ENCODE assay signal across 12 cellular contexts in the genomic region with DNA sequence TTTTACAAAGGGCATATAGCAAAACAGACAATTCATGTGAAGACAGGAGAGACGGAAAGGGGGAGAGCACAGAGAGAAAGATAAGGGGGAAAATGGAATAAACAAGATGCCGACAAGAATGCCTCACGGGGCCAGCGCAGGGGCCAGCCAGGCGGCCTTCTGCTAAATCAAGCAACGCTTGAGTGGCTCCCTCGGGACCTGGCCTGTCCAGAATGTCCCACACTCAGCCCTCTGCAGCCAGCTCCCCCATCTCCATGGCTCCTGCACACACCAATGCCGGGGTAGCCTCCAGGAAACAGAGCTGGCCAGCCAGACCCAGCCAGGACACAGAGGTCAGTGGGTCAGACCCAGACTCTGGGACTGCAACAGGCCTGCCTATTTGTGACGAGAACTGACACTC.
DNase-seq lines count a peak whose midpoint lies in the region; ATAC-seq and TF ChIP-seq lines count a peak whose summit lies in the region.
"Had no signal": no experiment of that assay in that cellular context is flagged by ENCODE, and none has a peak within 500 bp of the region (broad histone marks: within the 10 kb centered on the region; RNA-seq: fewer than 3 reads in every experiment).

No MANE protein-coding gene starts in this region.

- no peaks in the 10 kb centered on the region for H3K4me1 Mint-ChIP-seq in activated CD8-positive, alpha-beta T cell treated with anti-CD3 and anti-CD28 coated beads for 36 hours (ENCODE audit: low read depth)
- no peaks in the 10 kb centered on the region for H3K4me1 Mint-ChIP-seq in activated CD4-positive, alpha-beta T cell treated with anti-CD3 and anti-CD28 coated beads for 36 hours

- H3K9ac ChIP-seq in BLaER1 (no peak overlapping the region), endocrine pancreas (ENCODE audit: control insufficient read depth, insufficient read depth, low read length) (no peak overlapping the region)

- no peak overlapping the region for H3K27ac ChIP-seq in BLaER1
- peak overlapping the region; percentile 66 for H3K27ac ChIP-seq in psoas muscle

- H4K20me1 ChIP-seq in BLaER1: peaks cover 24% of the 10 kb centered on the region

- H3K4me3 ChIP-seq in BLaER1 (no peak overlapping the region), endocrine pancreas (ENCODE audit: control insufficient read depth, insufficient read depth, low read length) (peak overlapping the region; percentile 28), psoas muscle (peak overlapping the region; percentile 48)

- H3K9me3 ChIP-seq in BLaER1 (no peaks in the 10 kb centered on the region), endocrine pancreas (ENCODE audit: control insufficient read depth, low read length) (no peaks in the 10 kb centered on the region), psoas muscle (no peaks in the 10 kb centered on the region)

- no peaks in the 10 kb centered on the region for H3K9me3 Mint-ChIP-seq in activated CD8-positive, alpha-beta T cell treated with anti-CD3 and anti-CD28 coated beads for 36 hours
- H3K9me3 Mint-ChIP-seq in activated CD4-positive, alpha-beta T cell treated with anti-CD3 and anti-CD28 coated beads for 36 hours (ENCODE audit: low read depth): no peaks in the 10 kb centered on the region

- intact Hi-C loops in psoas muscle (cut with DNase I): no loop called here
- intact Hi-C loops in activated CD8-positive, alpha-beta T cell treated with anti-CD3 and anti-CD28 coated beads for 36 hours (cut with micrococcal nuclease): no loop called here
- intact Hi-C loops in activated CD4-positive, alpha-beta T cell treated with anti-CD3 and anti-CD28 coated beads for 36 hours (cut with DNase I, micrococcal nuclease): loop anchor here in 1 of 2 experiments (10.0 kb wide), 1 partner anchor 210 kb away; no protein-coding TSS in a partner anchor

- POLR2A ChIA-PET in activated CD8-positive, alpha-beta T cell treated with anti-CD3 and anti-CD28 coated beads for 36 hours (lab: Charles Lee): no interaction called here
- POLR2A ChIA-PET in activated CD4-positive, alpha-beta T cell treated with anti-CD3 and anti-CD28 coated beads for 36 hours (lab: Charles Lee): no interaction called here

- H3K4me1 ChIP-seq in BLaER1 (peaks cover 56% of the 10 kb centered on the region), endocrine pancreas (ENCODE audit: control insufficient read depth, insufficient read depth, low read length) (no peaks in the 10 kb centered on the region), psoas muscle (peaks cover 36% of the 10 kb centered on the region)

- CTCF ChIA-PET in activated CD8-positive, alpha-beta T cell treated with anti-CD3 and anti-CD28 coated beads for 36 hours (lab: Charles Lee): no interaction called here
- CTCF ChIA-PET in activated CD4-positive, alpha-beta T cell treated with anti-CD3 and anti-CD28 coated beads for 36 hours (lab: Charles Lee): no interaction called here

- no peak for TF ChIP-seq CTCF in psoas muscle (IDR thresholded peaks at IDR 0.05)
- TF ChIP-seq CTCF in activated CD8-positive, alpha-beta T cell treated with anti-CD3 and anti-CD28 coated beads for 36 hours (IDR thresholded peaks at IDR 0.05): no peak

- H3K27me3 ChIP-seq in BLaER1 (no peaks in the 10 kb centered on the region), endocrine pancreas (ENCODE audit: control insufficient read depth, insufficient read depth, low read length) (no peaks in the 10 kb centered on the region), psoas muscle (ENCODE audit: insufficient read depth in 3 of 3, low read length in 2 of 3) (no peaks in the 10 kb centered on the region)

- H3K36me3 Mint-ChIP-seq in activated CD8-positive, alpha-beta T cell treated with anti-CD3 and anti-CD28 coated beads for 36 hours (ENCODE audit: low read depth): no peaks in the 10 kb centered on the region
- no peaks in the 10 kb centered on the region for H3K36me3 Mint-ChIP-seq in activated CD4-positive, alpha-beta T cell treated with anti-CD3 and anti-CD28 coated beads for 36 hours (ENCODE audit: low read depth)
- H3K36me3 Mint-ChIP-seq: activated naive CD8-positive, alpha-beta T cell had no signal

- H3K4me2 ChIP-seq in BLaER1: peak overlapping the region; percentile 82

- no peak overlapping the region for H3K4me3 Mint-ChIP-seq in activated CD8-positive, alpha-beta T cell treated with anti-CD3 and anti-CD28 coated beads for 36 hours
- H3K4me3 Mint-ChIP-seq in activated CD4-positive, alpha-beta T cell treated with anti-CD3 and anti-CD28 coated beads for 36 hours: no peak overlapping the region
- H3K4me3 Mint-ChIP-seq: activated naive CD8-positive, alpha-beta T cell had no signal

- 9 to 10% (median 9%) methylated on average over 9 of the region's 9 CpGs for WGBS in psoas muscle, 3 donors

- ATAC-seq in psoas muscle (peak; percentile 57 to 85 (median 78)), HG03565 (IDR thresholded peaks at IDR 0.05; ENCODE audit: unreplicated experiment) (no peak)
- ATAC-seq in activated CD8-positive, alpha-beta T cell treated with anti-CD3 and anti-CD28 coated beads for 36 hours: no peak
- ATAC-seq in activated CD4-positive, alpha-beta T cell treated with anti-CD3 and anti-CD28 coated beads for 36 hours: no peak

- no peaks in the 10 kb centered on the region for H3K27me3 Mint-ChIP-seq in activated CD8-positive, alpha-beta T cell treated with anti-CD3 and anti-CD28 coated beads for 36 hours
- H3K27me3 Mint-ChIP-seq in activated CD4-positive, alpha-beta T cell treated with anti-CD3 and anti-CD28 coated beads for 36 hours: no peaks in the 10 kb centered on the region
- H3K27me3 Mint-ChIP-seq: activated naive CD8-positive, alpha-beta T cell had no signal

- peak; percentile 5 for DNase-seq in kidney tubule cell (ENCODE audit: low spot score)
- DNase-seq in psoas muscle: peak; percentile 81 to 91
- DNase-seq in activated CD8-positive, alpha-beta T cell treated with anti-CD3 and anti-CD28 coated beads for 36 hours: no peak
- no peak for DNase-seq in activated CD4-positive, alpha-beta T cell treated with anti-CD3 and anti-CD28 coated beads for 36 hours
- no peak for DNase-seq in NAMALWA (ENCODE audit: low spot score)
- DNase-seq: activated CD8-positive, alpha-beta memory T cell treated with anti-CD3 and anti-CD28 coated beads for 24 hours; NCI-H510A; stimulated activated CD4-positive, alpha-beta T cell treated with anti-CD3 and anti-CD28 coated beads, Interleukin-12 subunit alpha, Interleukin-12 subunit beta, amount 100 ng/mL, for 4 hours had no signal

- H3K36me3 ChIP-seq in BLaER1: no peaks in the 10 kb centered on the region
- no peaks in the 10 kb centered on the region for H3K36me3 ChIP-seq in endocrine pancreas (ENCODE audit: control insufficient read depth, insufficient read depth, low read length)
- H3K36me3 ChIP-seq in psoas muscle (ENCODE audit: insufficient read depth in 1 of 2, low read depth in 1 of 2): no peaks in the 10 kb centered on the region

- no peak overlapping the region for H3K27ac Mint-ChIP-seq in activated CD8-positive, alpha-beta T cell treated with anti-CD3 and anti-CD28 coated beads for 36 hours
- H3K27ac Mint-ChIP-seq in activated CD4-positive, alpha-beta T cell treated with anti-CD3 and anti-CD28 coated beads for 36 hours: no peak overlapping the region
- H3K27ac Mint-ChIP-seq: activated naive CD8-positive, alpha-beta T cell had no signal

Comparison
In these comparisons a context has a peak if more than half of its experiments do, and no peak if none do; other contexts are left out.
1. DNase-seq: peak in kidney tubule cell (single experiment) and psoas muscle (2 of 2); none in activated CD8-positive, alpha-beta T cell treated with anti-CD3 and anti-CD28 coated beads for 36 hours (single experiment), activated CD4-positive, alpha-beta T cell treated with anti-CD3 and anti-CD28 coated beads for 36 hours (single experiment) and NAMALWA (single experiment).
2. ATAC-seq: peak in psoas muscle (4 of 4); none in activated CD8-positive, alpha-beta T cell treated with anti-CD3 and anti-CD28 coated beads for 36 hours (single experiment), activated CD4-positive, alpha-beta T cell treated with anti-CD3 and anti-CD28 coated beads for 36 hours (single experiment) and HG03565 (single experiment).